Comparison of ENCODE assay signal across 1 cellular context in the genomic region with DNA sequence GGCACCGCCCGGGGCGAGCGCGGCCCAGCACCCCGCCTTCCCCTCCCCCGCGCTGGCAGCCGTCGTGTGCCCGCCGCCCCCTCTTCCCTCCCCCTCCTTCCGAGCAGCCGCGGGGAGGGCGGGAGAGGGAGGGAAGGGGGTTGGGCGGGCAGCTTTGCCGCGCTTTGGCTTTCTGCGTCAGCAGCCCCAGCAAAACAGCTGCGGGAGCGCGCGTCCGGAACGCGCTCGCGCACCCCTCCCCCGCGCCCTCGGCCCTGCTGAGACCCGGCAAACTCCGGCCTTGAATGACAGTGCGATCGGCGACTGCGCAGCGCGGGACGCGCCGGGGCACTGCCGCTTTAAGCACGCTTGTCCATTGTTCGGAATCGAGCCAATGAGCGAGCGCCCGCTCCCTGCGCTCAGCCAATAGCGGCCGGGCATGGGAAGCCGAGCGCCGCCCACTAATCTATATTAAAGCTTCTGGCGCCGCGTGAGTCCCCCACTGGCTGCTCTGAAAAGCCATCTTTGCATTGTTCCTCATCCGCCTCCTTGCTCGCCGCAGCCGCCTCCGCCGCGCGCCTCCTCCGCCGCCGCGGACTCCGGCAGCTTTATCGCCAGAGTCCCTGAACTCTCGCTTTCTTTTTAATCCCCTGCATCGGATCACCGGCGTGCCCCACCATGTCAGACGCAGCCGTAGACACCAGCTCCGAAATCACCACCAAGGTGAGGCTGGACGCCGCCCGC.
TF ChIP-seq lines count a peak whose summit lies in the region.

Gene PTMA (plus strand): TSS at position 476 of the 723 bp plus-strand sequence. CDS start 182 bp downstream, at position 658.

TF ChIP-seq in K562, 482 proteins besides CTCF, POLR2A, EP300 and RAD21 (continued from another document and continues in another):
- TF ChIP-seq HMG20A (CRISPR knock-in tag; conservative IDR thresholded peaks at IDR 0.05): no peak
- TF ChIP-seq NUFIP1 (IDR thresholded peaks at IDR 0.05; ENCODE audit: partially characterized antibody): no peak
- TF ChIP-seq, protein P1, sequence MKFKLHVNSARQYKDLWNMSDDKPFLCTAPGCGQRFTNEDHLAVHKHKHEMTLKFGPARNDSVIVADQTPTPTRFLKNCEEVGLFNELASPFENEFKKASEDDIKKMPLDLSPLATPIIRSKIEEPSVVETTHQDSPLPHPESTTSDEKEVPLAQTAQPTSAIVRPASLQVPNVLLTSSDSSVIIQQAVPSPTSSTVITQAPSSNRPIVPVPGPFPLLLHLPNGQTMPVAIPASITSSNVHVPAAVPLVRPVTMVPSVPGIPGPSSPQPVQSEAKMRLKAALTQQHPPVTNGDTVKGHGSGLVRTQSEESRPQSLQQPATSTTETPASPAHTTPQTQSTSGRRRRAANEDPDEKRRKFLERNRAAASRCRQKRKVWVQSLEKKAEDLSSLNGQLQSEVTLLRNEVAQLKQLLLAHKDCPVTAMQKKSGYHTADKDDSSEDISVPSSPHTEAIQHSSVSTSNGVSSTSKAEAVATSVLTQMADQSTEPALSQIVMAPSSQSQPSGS (CRISPR knock-in tag; IDR thresholded peaks at IDR 0.05): no peak
- TF ChIP-seq NR3C1 (CRISPR knock-in tag; IDR thresholded peaks at IDR 0.05): no peak
- TF ChIP-seq ZNF212 (CRISPR knock-in tag; IDR thresholded peaks at IDR 0.05): no peak
- TF ChIP-seq CBX3 (IDR thresholded peaks at IDR 0.05; ENCODE audit: borderline replicate concordance in 1 of 2, low read length in 2 of 2): no peak
- TF ChIP-seq ZNF592 (IDR thresholded peaks at IDR 0.05): 0 out of 2 replicates have a peak, but pooled peaks have one; percentile 59
- TF ChIP-seq ETV1 (tag; conservative IDR thresholded peaks at IDR 0.05; ENCODE audit: low read depth): no peak
- no peak for TF ChIP-seq RBM34 (IDR thresholded peaks at IDR 0.05; ENCODE audit: borderline replicate concordance, insufficient read depth, low read length)
- TF ChIP-seq ZNF639 (CRISPR knock-in tag; conservative IDR thresholded peaks at IDR 0.05 in 1 of 2, IDR thresholded peaks at IDR 0.05 in 1 of 2): peak in 1 of 2 experiments; percentile 73; a peak in 1 of 4 replicates
- TF ChIP-seq NR2C1 (IDR thresholded peaks at IDR 0.05): no peak
- no peak for TF ChIP-seq NR2C1 (tag; IDR thresholded peaks at IDR 0.05)
- TF ChIP-seq PKNOX1 (IDR thresholded peaks at IDR 0.05): peak; percentile 96
- TF ChIP-seq POLR2G (IDR thresholded peaks at IDR 0.05; ENCODE audit: low read depth, low read length): peak; percentile 97
- peak; percentile 39; the same call in 1 of the 2 replicates for TF ChIP-seq PHF8 (IDR thresholded peaks at IDR 0.05; ENCODE audit: borderline replicate concordance, low read length)
- no peak for TF ChIP-seq MCM7 (IDR thresholded peaks at IDR 0.05)
- TF ChIP-seq, protein P2, sequence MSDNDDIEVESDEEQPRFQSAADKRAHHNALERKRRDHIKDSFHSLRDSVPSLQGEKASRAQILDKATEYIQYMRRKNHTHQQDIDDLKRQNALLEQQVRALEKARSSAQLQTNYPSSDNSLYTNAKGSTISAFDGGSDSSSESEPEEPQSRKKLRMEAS (CRISPR knock-in tag; IDR thresholded peaks at IDR 0.05): peak; percentile 80
- no peak for TF ChIP-seq ELF4 (CRISPR knock-in tag; IDR thresholded peaks at IDR 0.05)
- no peak for TF ChIP-seq RBM14 (IDR thresholded peaks at IDR 0.05; ENCODE audit: borderline replicate concordance, insufficient read depth, low read depth, low read length)
- TF ChIP-seq SIX5 (IDR thresholded peaks at IDR 0.05; ENCODE audit: borderline replicate concordance in 1 of 2, insufficient read depth in 1 of 2, low read depth in 1 of 2, low read length in 2 of 2): no peak
- TF ChIP-seq ZNF695 (CRISPR knock-in tag; IDR thresholded peaks at IDR 0.05): no peak
- TF ChIP-seq GABPA (tag; conservative IDR thresholded peaks at IDR 0.05; ENCODE audit: low read depth): no peak
- TF ChIP-seq CBX1 (IDR thresholded peaks at IDR 0.05; ENCODE audit: low read depth): peak; percentile 64; the same call in 1 of the 2 replicates
- no peak for TF ChIP-seq ELF1 (tag; IDR thresholded peaks at IDR 0.05)
- no peak for TF ChIP-seq PURB (CRISPR knock-in tag; IDR thresholded peaks at IDR 0.05; ENCODE audit: low read depth)
- peak; percentile 73; the same call in 1 of the 2 replicates for TF ChIP-seq MYC (IDR thresholded peaks at IDR 0.05; ENCODE audit: low read depth, low read length)
- TF ChIP-seq MYC (CRISPR knock-in tag; IDR thresholded peaks at IDR 0.05; ENCODE audit: borderline replicate concordance, low read depth): peak; percentile 54; the same call in 1 of the 2 replicates
- no peak for TF ChIP-seq ZNF431 (CRISPR knock-in tag; IDR thresholded peaks at IDR 0.05)
- 0 out of 2 replicates have a peak, but pooled peaks have one; percentile 36 for TF ChIP-seq GTF2A2 (tag; IDR thresholded peaks at IDR 0.05)
- TF ChIP-seq POLR2AphosphoS5 (IDR thresholded peaks at IDR 0.05; ENCODE audit: control insufficient read depth, insufficient read depth, low read depth, low read length): peak; percentile 84
- TF ChIP-seq, protein P3, sequence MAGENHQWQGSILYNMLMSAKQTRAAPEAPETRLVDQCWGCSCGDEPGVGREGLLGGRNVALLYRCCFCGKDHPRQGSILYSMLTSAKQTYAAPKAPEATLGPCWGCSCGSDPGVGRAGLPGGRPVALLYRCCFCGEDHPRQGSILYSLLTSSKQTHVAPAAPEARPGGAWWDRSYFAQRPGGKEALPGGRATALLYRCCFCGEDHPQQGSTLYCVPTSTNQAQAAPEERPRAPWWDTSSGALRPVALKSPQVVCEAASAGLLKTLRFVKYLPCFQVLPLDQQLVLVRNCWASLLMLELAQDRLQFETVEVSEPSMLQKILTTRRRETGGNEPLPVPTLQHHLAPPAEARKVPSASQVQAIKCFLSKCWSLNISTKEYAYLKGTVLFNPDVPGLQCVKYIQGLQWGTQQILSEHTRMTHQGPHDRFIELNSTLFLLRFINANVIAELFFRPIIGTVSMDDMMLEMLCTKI (IDR thresholded peaks at IDR 0.05; ENCODE audit: partially characterized antibody): no peak
- no peak for TF ChIP-seq NFXL1 (CRISPR knock-in tag; IDR thresholded peaks at IDR 0.05)
- no peak for TF ChIP-seq KDM1A (IDR thresholded peaks at IDR 0.05)
- TF ChIP-seq, protein P4, sequence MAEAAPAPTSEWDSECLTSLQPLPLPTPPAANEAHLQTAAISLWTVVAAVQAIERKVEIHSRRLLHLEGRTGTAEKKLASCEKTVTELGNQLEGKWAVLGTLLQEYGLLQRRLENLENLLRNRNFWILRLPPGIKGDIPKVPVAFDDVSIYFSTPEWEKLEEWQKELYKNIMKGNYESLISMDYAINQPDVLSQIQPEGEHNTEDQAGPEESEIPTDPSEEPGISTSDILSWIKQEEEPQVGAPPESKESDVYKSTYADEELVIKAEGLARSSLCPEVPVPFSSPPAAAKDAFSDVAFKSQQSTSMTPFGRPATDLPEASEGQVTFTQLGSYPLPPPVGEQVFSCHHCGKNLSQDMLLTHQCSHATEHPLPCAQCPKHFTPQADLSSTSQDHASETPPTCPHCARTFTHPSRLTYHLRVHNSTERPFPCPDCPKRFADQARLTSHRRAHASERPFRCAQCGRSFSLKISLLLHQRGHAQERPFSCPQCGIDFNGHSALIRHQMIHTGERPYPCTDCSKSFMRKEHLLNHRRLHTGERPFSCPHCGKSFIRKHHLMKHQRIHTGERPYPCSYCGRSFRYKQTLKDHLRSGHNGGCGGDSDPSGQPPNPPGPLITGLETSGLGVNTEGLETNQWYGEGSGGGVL (CRISPR knock-in tag; IDR thresholded peaks at IDR 0.05): no peak
- TF ChIP-seq ZNF584 (CRISPR knock-in tag; IDR thresholded peaks at IDR 0.05; ENCODE audit: low read depth): peak; percentile 63
- TF ChIP-seq PYGO2 (tag; IDR thresholded peaks at IDR 0.05): no peak
- peak; percentile 80 for TF ChIP-seq MEIS2 (IDR thresholded peaks at IDR 0.05; ENCODE audit: partially characterized antibody)
- no peak for TF ChIP-seq TEAD4 (IDR thresholded peaks at IDR 0.05; ENCODE audit: low read length)
- TF ChIP-seq TEAD4 (CRISPR knock-in tag; IDR thresholded peaks at IDR 0.05; ENCODE audit: borderline replicate concordance): no peak
- no peak for TF ChIP-seq ZBTB12 (CRISPR knock-in tag; IDR thresholded peaks at IDR 0.05)
- TF ChIP-seq C11orf30 (IDR thresholded peaks at IDR 0.05; ENCODE audit: low read depth): peak; percentile 24; the same call in 1 of the 2 replicates
- TF ChIP-seq, protein P5, sequence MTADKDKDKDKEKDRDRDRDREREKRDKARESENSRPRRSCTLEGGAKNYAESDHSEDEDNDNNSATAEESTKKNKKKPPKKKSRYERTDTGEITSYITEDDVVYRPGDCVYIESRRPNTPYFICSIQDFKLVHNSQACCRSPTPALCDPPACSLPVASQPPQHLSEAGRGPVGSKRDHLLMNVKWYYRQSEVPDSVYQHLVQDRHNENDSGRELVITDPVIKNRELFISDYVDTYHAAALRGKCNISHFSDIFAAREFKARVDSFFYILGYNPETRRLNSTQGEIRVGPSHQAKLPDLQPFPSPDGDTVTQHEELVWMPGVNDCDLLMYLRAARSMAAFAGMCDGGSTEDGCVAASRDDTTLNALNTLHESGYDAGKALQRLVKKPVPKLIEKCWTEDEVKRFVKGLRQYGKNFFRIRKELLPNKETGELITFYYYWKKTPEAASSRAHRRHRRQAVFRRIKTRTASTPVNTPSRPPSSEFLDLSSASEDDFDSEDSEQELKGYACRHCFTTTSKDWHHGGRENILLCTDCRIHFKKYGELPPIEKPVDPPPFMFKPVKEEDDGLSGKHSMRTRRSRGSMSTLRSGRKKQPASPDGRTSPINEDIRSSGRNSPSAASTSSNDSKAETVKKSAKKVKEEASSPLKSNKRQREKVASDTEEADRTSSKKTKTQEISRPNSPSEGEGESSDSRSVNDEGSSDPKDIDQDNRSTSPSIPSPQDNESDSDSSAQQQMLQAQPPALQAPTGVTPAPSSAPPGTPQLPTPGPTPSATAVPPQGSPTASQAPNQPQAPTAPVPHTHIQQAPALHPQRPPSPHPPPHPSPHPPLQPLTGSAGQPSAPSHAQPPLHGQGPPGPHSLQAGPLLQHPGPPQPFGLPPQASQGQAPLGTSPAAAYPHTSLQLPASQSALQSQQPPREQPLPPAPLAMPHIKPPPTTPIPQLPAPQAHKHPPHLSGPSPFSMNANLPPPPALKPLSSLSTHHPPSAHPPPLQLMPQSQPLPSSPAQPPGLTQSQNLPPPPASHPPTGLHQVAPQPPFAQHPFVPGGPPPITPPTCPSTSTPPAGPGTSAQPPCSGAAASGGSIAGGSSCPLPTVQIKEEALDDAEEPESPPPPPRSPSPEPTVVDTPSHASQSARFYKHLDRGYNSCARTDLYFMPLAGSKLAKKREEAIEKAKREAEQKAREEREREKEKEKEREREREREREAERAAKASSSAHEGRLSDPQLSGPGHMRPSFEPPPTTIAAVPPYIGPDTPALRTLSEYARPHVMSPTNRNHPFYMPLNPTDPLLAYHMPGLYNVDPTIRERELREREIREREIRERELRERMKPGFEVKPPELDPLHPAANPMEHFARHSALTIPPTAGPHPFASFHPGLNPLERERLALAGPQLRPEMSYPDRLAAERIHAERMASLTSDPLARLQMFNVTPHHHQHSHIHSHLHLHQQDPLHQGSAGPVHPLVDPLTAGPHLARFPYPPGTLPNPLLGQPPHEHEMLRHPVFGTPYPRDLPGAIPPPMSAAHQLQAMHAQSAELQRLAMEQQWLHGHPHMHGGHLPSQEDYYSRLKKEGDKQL (CRISPR knock-in tag; IDR thresholded peaks at IDR 0.05; ENCODE audit: borderline replicate concordance): no peak
